32 cellular contexts compared by ENCODE assay signal in the genomic region with DNA sequence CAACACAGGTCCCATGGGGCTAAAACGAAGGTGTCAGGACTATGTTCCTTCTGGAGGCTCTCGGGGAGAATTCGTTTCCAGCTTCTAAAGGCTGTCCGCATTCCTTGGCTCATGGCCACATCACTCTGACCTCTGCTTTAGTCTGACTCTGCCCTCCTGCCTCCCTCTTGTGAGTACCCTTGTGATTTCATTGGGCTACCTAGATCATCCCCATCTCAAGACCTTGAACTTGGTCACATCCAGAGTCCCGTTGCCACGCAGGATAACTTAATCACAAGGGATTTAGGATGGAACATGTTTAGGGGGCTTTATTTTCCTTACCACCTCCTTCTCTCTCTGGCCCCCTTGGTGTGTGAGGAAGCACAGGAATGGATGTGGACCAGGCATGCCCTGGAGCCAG.
DNase-seq lines count a peak whose midpoint lies in the region; ATAC-seq and TF ChIP-seq lines count a peak whose summit lies in the region.
"Had no signal": no experiment of that assay in that cellular context is flagged by ENCODE, and none has a peak within 500 bp of the region (broad histone marks: within the 10 kb centered on the region; RNA-seq: fewer than 3 reads in every experiment).

No MANE protein-coding gene starts in this region.

- no peaks in the 10 kb centered on the region for H3K9me3 Mint-ChIP-seq in memory B cell
- H3K9me3 Mint-ChIP-seq: activated naive CD4-positive, alpha-beta T cell treated with anti-CD3 and anti-CD28 coated beads, Interleukin-2, amount 10 ng/mL, durations not matched to agents 7 days and 5 days; natural killer cell treated with Interleukin-12 subunit alpha and Interleukin-12 subunit beta and Interleukin-15 and Interleukin-18, amount 100 ng/mL, for 72 hours; stimulated activated naive CD8-positive, alpha-beta T cell treated with anti-CD3 and anti-CD28 coated beads, Interleukin-15, Interleukin-2, amounts not matched to agents 100 ng/mL and 50 ng/mL, for 24 hours had no signal

- H3K27ac ChIP-seq in HEK293 (ENCODE audit: extremely low read depth, low read depth, low read length) (no peak overlapping the region), caudate nucleus (ENCODE audit: low read depth, low read length) (peak overlapping the region; percentile 26), substantia nigra (ENCODE audit: low read depth, low read length, poor library complexity, severe bottlenecking) (peak overlapping the region; percentile 90), lower lobe of right lung (no peak overlapping the region)
- H3K27ac ChIP-seq: BLaER1, KMS-11, parathyroid adenoma, right atrium auricular region, tibial artery had no signal

- peak overlapping the region; percentile 3 for H3K27ac Mint-ChIP-seq in memory B cell

- no peak overlapping the region for H3K4me3 Mint-ChIP-seq in memory B cell
- H3K4me3 Mint-ChIP-seq: activated CD8-positive, alpha-beta T cell treated with anti-CD3 and anti-CD28 coated beads, Interleukin-2, amount 10 ng/mL, durations not matched to agents 7 days and 5 days; activated naive CD4-positive, alpha-beta T cell treated with anti-CD3 and anti-CD28 coated beads, Interleukin-2, amount 10 ng/mL, durations not matched to agents 7 days and 5 days; natural killer cell treated with Interleukin-12 subunit alpha and Interleukin-12 subunit beta and Interleukin-15 and Interleukin-18, amount 100 ng/mL, for 72 hours; stimulated activated naive CD8-positive, alpha-beta T cell treated with anti-CD3 and anti-CD28 coated beads, Interleukin-15, Interleukin-2, amounts not matched to agents 100 ng/mL and 50 ng/mL, for 24 hours had no signal

- no peaks in the 10 kb centered on the region for H3K9me3 ChIP-seq in HEK293 (ENCODE audit: control insufficient read depth, insufficient read depth, low read depth, low read length)
- no peaks in the 10 kb centered on the region for H3K9me3 ChIP-seq in lower lobe of right lung
- H3K9me3 ChIP-seq: BLaER1, HAP-1, MG63, right atrium auricular region, tibial artery had no signal

- CTCF ChIA-PET in HEK293 (lab: Yijun Ruan, JAX) = no interaction called here

- no peak for ATAC-seq in memory B cell (ENCODE audit: low read depth)
- no peak for ATAC-seq in lower lobe of right lung
- ATAC-seq: activated CD8-positive, alpha-beta T cell treated with anti-CD3 and anti-CD28 coated beads, Interleukin-2, amount 10 ng/mL, durations not matched to agents 7 days and 5 days; natural killer cell treated with Interleukin-12 subunit alpha and Interleukin-12 subunit beta and Interleukin-15 and Interleukin-18, amount 100 ng/mL, for 72 hours; SK-N-SH treated with all-trans-retinoic acid at 6 μM for 48 hours had no signal

- H3K4me1 ChIP-seq in HEK293 (ENCODE audit: control insufficient read depth, insufficient read depth, low read length) = no peaks in the 10 kb centered on the region
- peaks cover 24% of the 10 kb centered on the region for H3K4me1 ChIP-seq in lower lobe of right lung
- H3K4me1 ChIP-seq: HAP-1, parathyroid adenoma had no signal

- H3K36me3 Mint-ChIP-seq in memory B cell = peaks cover 2% of the 10 kb centered on the region
- H3K36me3 Mint-ChIP-seq: natural killer cell treated with Interleukin-12 subunit alpha and Interleukin-12 subunit beta and Interleukin-15 and Interleukin-18, amount 100 ng/mL, for 72 hours had no signal

- TF ChIP-seq CTCF in HEK293 (tag by site-specific recombination; IDR thresholded peaks at IDR 0.05) (no peak), lower lobe of right lung (IDR thresholded peaks at IDR 0.05) (no peak)

- DNase-seq in caudate nucleus (lab: John Stamatoyannopoulos, UW) = no peak
- DNase-seq in memory B cell (ENCODE audit: low spot score in 2 of 2) = no peak
- no peak for DNase-seq in substantia nigra (lab: John Stamatoyannopoulos, UW)
- DNase-seq in lower lobe of right lung = no peak
- no peak for DNase-seq in globus pallidus (ENCODE audit: low spot score)
- DNase-seq in effector CD8-positive, alpha-beta T cell (lab: John Stamatoyannopoulos, UW) = no peak
- DNase-seq: activated CD4-positive, CD25-positive, alpha-beta regulatory T cell treated with anti-CD3 and anti-CD28 coated beads, Interleukin-2, amount 50 U/mL, for 72 hours; activated CD8-positive, alpha-beta T cell treated with anti-CD3 and anti-CD28 coated beads, Interleukin-2, amount 10 ng/mL, durations not matched to agents 7 days and 5 days; activated naive CD4-positive, alpha-beta T cell treated with anti-CD3 and anti-CD28 coated beads, Interleukin-2, amount 10 ng/mL, durations not matched to agents 7 days and 5 days; DMS79 treated with DMSO at 0.1 percent for 48 hours; effector CD4-positive, alpha-beta T cell; GDM1; kidney; MG63; NCI-H1105; NCI-H1930; NCI-H524 treated with DMSO at 0.1 percent for 48 hours; NK-92 treated with Interleukin-12 subunit alpha and Interleukin-12 subunit beta, amount 100 ng/mL, for 24 hours; Right ventricle myocardium superior; stimulated activated CD4-positive, alpha-beta T cell treated with anti-CD3 and anti-CD28 coated beads, Interleukin-1b, Interleukin-23, amount 100 ng/mL, for 48 hours; T-helper 2 cell; tibial artery had no signal

- H3K4me3 ChIP-seq in HEK293 (ENCODE audit: low read depth, low read length) = no peak overlapping the region
- H3K4me3 ChIP-seq in lower lobe of right lung = no peak overlapping the region
- H3K4me3 ChIP-seq: BLaER1, HAP-1, MG63, right atrium auricular region, smooth muscle cell, tibial artery had no signal

- intact Hi-C loops in lower lobe of right lung (cut with DNase I) = no loop called here

- H3K36me3 ChIP-seq in HEK293 (ENCODE audit: control insufficient read depth in 2 of 2, insufficient read depth in 1 of 2, low read length in 2 of 2) = peaks cover 0 to 21% of the 10 kb centered on the region in 2 experiments; a peak in 1 of 3 replicates
- peaks cover 37% of the 10 kb centered on the region for H3K36me3 ChIP-seq in lower lobe of right lung
- H3K36me3 ChIP-seq: HAP-1, right atrium auricular region, tibial artery had no signal

- H3K4me1 Mint-ChIP-seq in memory B cell = peaks cover 6% of the 10 kb centered on the region

- no peaks in the 10 kb centered on the region for H3K27me3 Mint-ChIP-seq in memory B cell
- H3K27me3 Mint-ChIP-seq: activated naive CD4-positive, alpha-beta T cell treated with anti-CD3 and anti-CD28 coated beads, Interleukin-2, amount 10 ng/mL, durations not matched to agents 7 days and 5 days; natural killer cell treated with Interleukin-12 subunit alpha and Interleukin-12 subunit beta and Interleukin-15 and Interleukin-18, amount 100 ng/mL, for 72 hours; stimulated activated naive CD8-positive, alpha-beta T cell treated with anti-CD3 and anti-CD28 coated beads, Interleukin-15, Interleukin-2, amounts not matched to agents 100 ng/mL and 50 ng/mL, for 24 hours had no signal

- no peaks in the 10 kb centered on the region for H3K27me3 ChIP-seq in lower lobe of right lung (ENCODE audit: low read depth)
- H3K27me3 ChIP-seq: BLaER1, MG63, right atrium auricular region, tibial artery had no signal

- POLR2A ChIA-PET in HEK293 (lab: Yijun Ruan, JAX) = no interaction called here

TF ChIP-seq in HEK293, 187 proteins besides CTCF, POLR2A, EP300 and RAD21:
- TF ChIP-seq ZFP3 (tag by site-specific recombination; IDR thresholded peaks at IDR 0.05; ENCODE audit: low read depth) (no peak), SETDB1 (IDR thresholded peaks at IDR 0.05; ENCODE audit: insufficient read length, low read length) (peak; percentile 84)
- TF ChIP-seq, protein P1, sequence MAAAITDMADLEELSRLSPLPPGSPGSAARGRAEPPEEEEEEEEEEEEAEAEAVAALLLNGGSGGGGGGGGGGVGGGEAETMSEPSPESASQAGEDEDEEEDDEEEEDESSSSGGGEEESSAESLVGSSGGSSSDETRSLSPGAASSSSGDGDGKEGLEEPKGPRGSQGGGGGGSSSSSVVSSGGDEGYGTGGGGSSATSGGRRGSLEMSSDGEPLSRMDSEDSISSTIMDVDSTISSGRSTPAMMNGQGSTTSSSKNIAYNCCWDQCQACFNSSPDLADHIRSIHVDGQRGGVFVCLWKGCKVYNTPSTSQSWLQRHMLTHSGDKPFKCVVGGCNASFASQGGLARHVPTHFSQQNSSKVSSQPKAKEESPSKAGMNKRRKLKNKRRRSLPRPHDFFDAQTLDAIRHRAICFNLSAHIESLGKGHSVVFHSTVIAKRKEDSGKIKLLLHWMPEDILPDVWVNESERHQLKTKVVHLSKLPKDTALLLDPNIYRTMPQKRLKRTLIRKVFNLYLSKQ (tag by site-specific recombination; IDR thresholded peaks at IDR 0.05; ENCODE audit: borderline replicate concordance) = no peak
TF ChIP-seq in HEK293: peak in this region for 1.

Comparison
In these comparisons a context has a peak if more than half of its experiments do, and no peak if none do; other contexts are left out.
1. H3K27ac ChIP-seq: peak in caudate nucleus (single experiment) and substantia nigra (single experiment); none in HEK293 (single experiment) and lower lobe of right lung (single experiment).